In the genomic region with DNA sequence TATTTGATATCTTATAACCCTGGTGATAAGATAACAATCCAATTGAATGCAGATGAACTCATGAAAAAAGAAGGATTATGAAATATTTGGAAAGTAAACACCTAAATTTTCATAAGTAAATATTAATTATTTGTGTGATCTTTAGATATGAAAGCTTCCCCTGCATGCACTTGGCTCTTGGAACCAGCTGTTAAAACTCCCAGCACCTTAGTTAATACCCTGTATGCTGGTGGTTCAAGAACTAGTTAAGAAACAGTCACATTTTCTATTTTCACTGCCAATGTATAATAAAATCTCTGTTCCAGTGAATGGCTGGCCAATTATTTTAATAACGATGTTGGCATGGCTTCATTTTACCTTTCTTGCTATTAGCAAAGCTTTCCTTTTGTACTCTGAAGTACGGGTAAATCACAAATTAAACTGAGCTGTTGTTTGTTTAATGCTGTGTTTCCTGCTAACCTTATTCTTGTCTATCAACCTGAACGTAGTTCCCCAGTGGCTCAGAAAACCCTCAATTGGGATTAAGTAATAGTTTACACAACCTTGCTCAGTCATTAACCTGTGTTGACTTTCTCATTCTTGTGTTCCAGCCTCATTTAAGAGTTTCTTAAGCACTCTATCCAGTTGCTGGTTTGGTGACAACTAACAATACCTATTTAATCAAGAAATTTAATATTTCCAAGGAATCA, we compare ENCODE assay signal across 1 cellular context.
TF ChIP-seq lines count a peak whose summit lies in the region.

No MANE protein-coding gene starts in this region.

TF ChIP-seq in HepG2, 621 proteins besides CTCF, POLR2A, EP300 and RAD21 (continued from another document and continues in another):
- TF ChIP-seq, protein P1, sequence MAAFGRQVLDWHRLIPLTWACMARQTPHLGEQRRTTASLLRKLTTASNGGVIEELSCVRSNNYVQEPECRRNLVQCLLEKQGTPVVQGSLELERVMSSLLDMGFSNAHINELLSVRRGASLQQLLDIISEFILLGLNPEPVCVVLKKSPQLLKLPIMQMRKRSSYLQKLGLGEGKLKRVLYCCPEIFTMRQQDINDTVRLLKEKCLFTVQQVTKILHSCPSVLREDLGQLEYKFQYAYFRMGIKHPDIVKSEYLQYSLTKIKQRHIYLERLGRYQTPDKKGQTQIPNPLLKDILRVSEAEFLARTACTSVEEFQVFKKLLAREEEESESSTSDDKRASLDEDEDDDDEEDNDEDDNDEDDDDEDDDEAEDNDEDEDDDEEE (CRISPR knock-in tag; IDR thresholded peaks at IDR 0.05) = no peak
- TF ChIP-seq DNMT3B (CRISPR knock-in tag; conservative IDR thresholded peaks at IDR 0.05) (no peak), MXD4 (CRISPR knock-in tag; IDR thresholded peaks at IDR 0.05) (no peak), CENPT (CRISPR knock-in tag; IDR thresholded peaks at IDR 0.05; ENCODE audit: low read depth) (no peak), RXRB (CRISPR knock-in tag; IDR thresholded peaks at IDR 0.05; ENCODE audit: borderline replicate concordance) (peak; percentile 71; the same call in 1 of the 2 replicates), MIER3 (CRISPR knock-in tag; IDR thresholded peaks at IDR 0.05; ENCODE audit: borderline replicate concordance) (no peak), HNF4A (CRISPR knock-in tag; IDR thresholded peaks at IDR 0.05) (peak; percentile 28; the same call in 1 of the 2 replicates), MXD1 (CRISPR knock-in tag; IDR thresholded peaks at IDR 0.05) (no peak), SALL1 (CRISPR knock-in tag; IDR thresholded peaks at IDR 0.05) (no peak; the same call in 1 of the 2 replicates), ELF3 (CRISPR knock-in tag; IDR thresholded peaks at IDR 0.05) (peak; percentile 59), LCORL (IDR thresholded peaks at IDR 0.05) (no peak), LCORL (CRISPR knock-in tag; IDR thresholded peaks at IDR 0.05) (no peak), ZNF382 (CRISPR knock-in tag; IDR thresholded peaks at IDR 0.05; ENCODE audit: borderline replicate concordance) (no peak), ZNF574 (CRISPR knock-in tag; IDR thresholded peaks at IDR 0.05) (no peak), FOXC1 (CRISPR knock-in tag; IDR thresholded peaks at IDR 0.05; ENCODE audit: borderline replicate concordance) (no peak), IRF2 (CRISPR knock-in tag; IDR thresholded peaks at IDR 0.05) (peak; percentile 41; the same call in 1 of the 2 replicates), EZH2 (conservative IDR thresholded peaks at IDR 0.05; ENCODE audit: low read depth, low read length) (no peak), MTF1 (CRISPR knock-in tag; IDR thresholded peaks at IDR 0.05) (no peak), CBX5 (CRISPR knock-in tag; IDR thresholded peaks at IDR 0.05; ENCODE audit: borderline replicate concordance) (no peak), ZSCAN12 (CRISPR knock-in tag; IDR thresholded peaks at IDR 0.05) (no peak), ZNF660 (CRISPR knock-in tag; IDR thresholded peaks at IDR 0.05; ENCODE audit: borderline replicate concordance, low read depth) (no peak), ZNF629 (CRISPR knock-in tag; conservative IDR thresholded peaks at IDR 0.05) (no peak), ZFP41 (CRISPR knock-in tag; IDR thresholded peaks at IDR 0.05; ENCODE audit: borderline replicate concordance) (no peak), KLF15 (CRISPR knock-in tag; IDR thresholded peaks at IDR 0.05; ENCODE audit: borderline replicate concordance) (no peak), SAP130 (CRISPR knock-in tag; IDR thresholded peaks at IDR 0.05; ENCODE audit: low read depth) (peak; percentile 55; the same call in 1 of the 2 replicates), KDM4B (CRISPR knock-in tag; IDR thresholded peaks at IDR 0.05) (no peak), ZBTB3 (CRISPR knock-in tag; IDR thresholded peaks at IDR 0.05; ENCODE audit: borderline replicate concordance, low read depth) (no peak), ZNF768 (CRISPR knock-in tag; IDR thresholded peaks at IDR 0.05) (no peak), SRF (IDR thresholded peaks at IDR 0.05; ENCODE audit: low read depth, low read length) (no peak), FOSL2 (CRISPR knock-in tag; IDR thresholded peaks at IDR 0.05) (0 out of 2 replicates have a peak, but pooled peaks have one; percentile 25), HOXA7 (CRISPR knock-in tag; IDR thresholded peaks at IDR 0.05) (no peak)
- TF ChIP-seq, protein P2, sequence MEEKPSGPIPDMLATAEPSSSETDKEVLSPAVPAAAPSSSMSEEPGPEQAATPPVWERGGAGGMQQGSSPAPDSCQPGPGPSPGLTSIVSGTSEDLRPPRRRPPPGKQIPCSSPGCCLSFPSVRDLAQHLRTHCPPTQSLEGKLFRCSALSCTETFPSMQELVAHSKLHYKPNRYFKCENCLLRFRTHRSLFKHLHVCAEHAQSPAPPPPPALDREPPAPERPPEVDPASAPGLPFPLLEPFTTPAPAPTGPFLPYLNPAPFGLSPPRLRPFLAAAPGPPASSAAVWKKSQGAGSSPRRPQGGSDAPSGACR (CRISPR knock-in tag; IDR thresholded peaks at IDR 0.05) = no peak
- TF ChIP-seq, protein P3, sequence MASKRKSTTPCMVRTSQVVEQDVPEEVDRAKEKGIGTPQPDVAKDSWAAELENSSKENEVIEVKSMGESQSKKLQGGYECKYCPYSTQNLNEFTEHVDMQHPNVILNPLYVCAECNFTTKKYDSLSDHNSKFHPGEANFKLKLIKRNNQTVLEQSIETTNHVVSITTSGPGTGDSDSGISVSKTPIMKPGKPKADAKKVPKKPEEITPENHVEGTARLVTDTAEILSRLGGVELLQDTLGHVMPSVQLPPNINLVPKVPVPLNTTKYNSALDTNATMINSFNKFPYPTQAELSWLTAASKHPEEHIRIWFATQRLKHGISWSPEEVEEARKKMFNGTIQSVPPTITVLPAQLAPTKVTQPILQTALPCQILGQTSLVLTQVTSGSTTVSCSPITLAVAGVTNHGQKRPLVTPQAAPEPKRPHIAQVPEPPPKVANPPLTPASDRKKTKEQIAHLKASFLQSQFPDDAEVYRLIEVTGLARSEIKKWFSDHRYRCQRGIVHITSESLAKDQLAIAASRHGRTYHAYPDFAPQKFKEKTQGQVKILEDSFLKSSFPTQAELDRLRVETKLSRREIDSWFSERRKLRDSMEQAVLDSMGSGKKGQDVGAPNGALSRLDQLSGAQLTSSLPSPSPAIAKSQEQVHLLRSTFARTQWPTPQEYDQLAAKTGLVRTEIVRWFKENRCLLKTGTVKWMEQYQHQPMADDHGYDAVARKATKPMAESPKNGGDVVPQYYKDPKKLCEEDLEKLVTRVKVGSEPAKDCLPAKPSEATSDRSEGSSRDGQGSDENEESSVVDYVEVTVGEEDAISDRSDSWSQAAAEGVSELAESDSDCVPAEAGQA (IDR thresholded peaks at IDR 0.05; ENCODE audit: low read depth) = no peak
- TF ChIP-seq, protein P3 (CRISPR knock-in tag; IDR thresholded peaks at IDR 0.05; ENCODE audit: borderline replicate concordance) = no peak
- TF ChIP-seq, protein P4, sequence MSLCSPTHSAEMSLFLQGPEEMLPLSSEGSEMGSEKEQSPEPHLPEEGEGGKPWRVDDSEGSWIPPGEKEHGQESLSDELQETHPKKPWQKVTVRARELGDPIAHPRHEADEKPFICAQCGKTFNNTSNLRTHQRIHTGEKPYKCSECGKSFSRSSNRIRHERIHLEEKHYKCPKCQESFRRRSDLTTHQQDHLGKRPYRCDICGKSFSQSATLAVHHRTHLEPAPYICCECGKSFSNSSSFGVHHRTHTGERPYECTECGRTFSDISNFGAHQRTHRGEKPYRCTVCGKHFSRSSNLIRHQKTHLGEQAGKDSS (CRISPR knock-in tag; IDR thresholded peaks at IDR 0.05; ENCODE audit: borderline replicate concordance, low read depth) = no peak
- TF ChIP-seq, protein P5, sequence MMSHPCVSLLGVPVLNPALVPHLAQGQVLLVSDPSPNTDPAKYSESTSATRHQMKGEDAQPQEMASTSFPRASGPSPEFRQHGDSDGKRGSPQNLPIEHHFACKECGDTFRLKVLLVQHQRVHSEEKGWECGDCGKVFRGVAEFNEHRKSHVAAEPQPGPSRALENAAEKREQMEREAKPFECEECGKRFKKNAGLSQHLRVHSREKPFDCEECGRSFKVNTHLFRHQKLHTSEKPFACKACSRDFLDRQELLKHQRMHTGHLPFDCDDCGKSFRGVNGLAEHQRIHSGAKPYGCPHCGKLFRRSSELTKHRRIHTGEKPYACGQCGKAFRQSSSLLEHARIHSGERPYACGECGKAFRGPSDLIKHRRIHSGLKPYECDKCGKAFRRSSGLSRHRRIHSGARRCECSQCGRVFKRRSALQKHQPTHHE (CRISPR knock-in tag; IDR thresholded peaks at IDR 0.05; ENCODE audit: borderline replicate concordance) = no peak
- TF ChIP-seq, protein P6, sequence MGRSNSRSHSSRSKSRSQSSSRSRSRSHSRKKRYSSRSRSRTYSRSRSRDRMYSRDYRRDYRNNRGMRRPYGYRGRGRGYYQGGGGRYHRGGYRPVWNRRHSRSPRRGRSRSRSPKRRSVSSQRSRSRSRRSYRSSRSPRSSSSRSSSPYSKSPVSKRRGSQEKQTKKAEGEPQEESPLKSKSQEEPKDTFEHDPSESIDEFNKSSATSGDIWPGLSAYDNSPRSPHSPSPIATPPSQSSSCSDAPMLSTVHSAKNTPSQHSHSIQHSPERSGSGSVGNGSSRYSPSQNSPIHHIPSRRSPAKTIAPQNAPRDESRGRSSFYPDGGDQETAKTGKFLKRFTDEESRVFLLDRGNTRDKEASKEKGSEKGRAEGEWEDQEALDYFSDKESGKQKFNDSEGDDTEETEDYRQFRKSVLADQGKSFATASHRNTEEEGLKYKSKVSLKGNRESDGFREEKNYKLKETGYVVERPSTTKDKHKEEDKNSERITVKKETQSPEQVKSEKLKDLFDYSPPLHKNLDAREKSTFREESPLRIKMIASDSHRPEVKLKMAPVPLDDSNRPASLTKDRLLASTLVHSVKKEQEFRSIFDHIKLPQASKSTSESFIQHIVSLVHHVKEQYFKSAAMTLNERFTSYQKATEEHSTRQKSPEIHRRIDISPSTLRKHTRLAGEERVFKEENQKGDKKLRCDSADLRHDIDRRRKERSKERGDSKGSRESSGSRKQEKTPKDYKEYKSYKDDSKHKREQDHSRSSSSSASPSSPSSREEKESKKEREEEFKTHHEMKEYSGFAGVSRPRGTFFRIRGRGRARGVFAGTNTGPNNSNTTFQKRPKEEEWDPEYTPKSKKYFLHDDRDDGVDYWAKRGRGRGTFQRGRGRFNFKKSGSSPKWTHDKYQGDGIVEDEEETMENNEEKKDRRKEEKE (IDR thresholded peaks at IDR 0.05) = no peak
- TF ChIP-seq, protein P7, sequence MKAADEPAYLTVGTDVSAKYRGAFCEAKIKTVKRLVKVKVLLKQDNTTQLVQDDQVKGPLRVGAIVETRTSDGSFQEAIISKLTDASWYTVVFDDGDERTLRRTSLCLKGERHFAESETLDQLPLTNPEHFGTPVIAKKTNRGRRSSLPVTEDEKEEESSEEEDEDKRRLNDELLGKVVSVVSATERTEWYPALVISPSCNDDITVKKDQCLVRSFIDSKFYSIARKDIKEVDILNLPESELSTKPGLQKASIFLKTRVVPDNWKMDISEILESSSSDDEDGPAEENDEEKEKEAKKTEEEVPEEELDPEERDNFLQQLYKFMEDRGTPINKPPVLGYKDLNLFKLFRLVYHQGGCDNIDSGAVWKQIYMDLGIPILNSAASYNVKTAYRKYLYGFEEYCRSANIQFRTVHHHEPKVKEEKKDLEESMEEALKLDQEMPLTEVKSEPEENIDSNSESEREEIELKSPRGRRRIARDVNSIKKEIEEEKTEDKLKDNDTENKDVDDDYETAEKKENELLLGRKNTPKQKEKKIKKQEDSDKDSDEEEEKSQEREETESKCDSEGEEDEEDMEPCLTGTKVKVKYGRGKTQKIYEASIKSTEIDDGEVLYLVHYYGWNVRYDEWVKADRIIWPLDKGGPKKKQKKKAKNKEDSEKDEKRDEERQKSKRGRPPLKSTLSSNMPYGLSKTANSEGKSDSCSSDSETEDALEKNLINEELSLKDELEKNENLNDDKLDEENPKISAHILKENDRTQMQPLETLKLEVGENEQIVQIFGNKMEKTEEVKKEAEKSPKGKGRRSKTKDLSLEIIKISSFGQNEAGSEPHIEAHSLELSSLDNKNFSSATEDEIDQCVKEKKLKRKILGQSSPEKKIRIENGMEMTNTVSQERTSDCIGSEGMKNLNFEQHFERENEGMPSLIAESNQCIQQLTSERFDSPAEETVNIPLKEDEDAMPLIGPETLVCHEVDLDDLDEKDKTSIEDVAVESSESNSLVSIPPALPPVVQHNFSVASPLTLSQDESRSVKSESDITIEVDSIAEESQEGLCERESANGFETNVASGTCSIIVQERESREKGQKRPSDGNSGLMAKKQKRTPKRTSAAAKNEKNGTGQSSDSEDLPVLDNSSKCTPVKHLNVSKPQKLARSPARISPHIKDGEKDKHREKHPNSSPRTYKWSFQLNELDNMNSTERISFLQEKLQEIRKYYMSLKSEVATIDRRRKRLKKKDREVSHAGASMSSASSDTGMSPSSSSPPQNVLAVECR (CRISPR knock-in tag; IDR thresholded peaks at IDR 0.05; ENCODE audit: borderline replicate concordance) = no peak
